Comparison of ENCODE assay signal across 8 cellular contexts in genomic region chr14:73753043-73753886, GRCh38. TPM values are rescaled to one million over a fixed set of nuclear protein-coding genes. Genes with fewer than 3 reads are reported as not detected.
DNase-seq lines count a peak whose midpoint lies in the region; ATAC-seq, FAIRE-seq and TF ChIP-seq lines count a peak whose summit lies in the region.

No MANE protein-coding gene starts in this region.

- H3K27me3 Mint-ChIP-seq in activated CD8-positive, alpha-beta T cell treated with anti-CD3 and anti-CD28 coated beads for 36 hours, result no peaks in the 10 kb centered on the region

- H3K4me3 ChIP-seq in heart left ventricle (peak overlapping the region in 9 of 12 donors; percentile 6 to 46 (median 24)), skeletal muscle tissue (ENCODE audit: low read length in 3 of 3) (peak overlapping the region; percentile 44 to 61 (median 46))

- H3K4me1 Mint-ChIP-seq in activated CD8-positive, alpha-beta T cell treated with anti-CD3 and anti-CD28 coated beads for 36 hours (ENCODE audit: low read depth), result peaks cover 96% of the 10 kb centered on the region

- peaks cover 50% of the 10 kb centered on the region for H3K36me3 Mint-ChIP-seq in activated CD8-positive, alpha-beta T cell treated with anti-CD3 and anti-CD28 coated beads for 36 hours (ENCODE audit: low read depth)

- H3K27me3 ChIP-seq in heart left ventricle, result no peaks in the 10 kb centered on the region
- no peaks in the 10 kb centered on the region for H3K27me3 ChIP-seq in skeletal muscle tissue (ENCODE audit: control insufficient read depth in 3 of 3, insufficient read depth in 3 of 3, low read length in 3 of 3)

- ATAC-seq in activated CD8-positive, alpha-beta T cell treated with anti-CD3 and anti-CD28 coated beads for 36 hours, result peak; percentile 20
- ATAC-seq in heart left ventricle, result peak; percentile 18 to 59 (median 48)
- ATAC-seq in GM19397 (IDR thresholded peaks at IDR 0.05; ENCODE audit: unreplicated experiment), result no peak

- POLR2A ChIA-PET in activated CD8-positive, alpha-beta T cell treated with anti-CD3 and anti-CD28 coated beads for 36 hours (lab: Charles Lee), result interaction anchor here (0.6 to 14.8 kb wide), 7 partner anchors 9 to 44 kb away, joined by 3 to 512 read pairs (median 11); partner anchors contain the start of gene PNMA1

- H3K27ac Mint-ChIP-seq in activated CD8-positive, alpha-beta T cell treated with anti-CD3 and anti-CD28 coated beads for 36 hours, result peak overlapping the region; percentile 97

- H3K4me1 ChIP-seq in heart left ventricle (peaks cover 63 to 100% (median 100%) of the 10 kb centered on the region in 12 donors), skeletal muscle tissue (ENCODE audit: control insufficient read depth in 3 of 3, insufficient read depth in 3 of 3, low read length in 3 of 3) (peaks cover 96 to 99% (median 96%) of the 10 kb centered on the region in 3 donors)

- 25 to 33% (median 29%) methylated on average over 8 to 9 of the region's 9 CpGs for WGBS in heart left ventricle, 4 donors

- peak overlapping the region; percentile 77 to 79 (median 78) for H3K9ac ChIP-seq in skeletal muscle tissue (ENCODE audit: low read depth in 1 of 3, low read length in 3 of 3)

- H3K36me3 ChIP-seq in heart left ventricle (no peaks in the 10 kb centered on the region), skeletal muscle tissue (ENCODE audit: control insufficient read depth in 3 of 3, insufficient read depth in 3 of 3, low read length in 3 of 3) (peaks cover 0 to 3% (median 0%) of the 10 kb centered on the region in 3 donors)

- FAIRE-seq in frontal cortex (lab: Jason Lieb, UNC), result no peak

- no peak for TF ChIP-seq POLR2A in heart left ventricle (IDR thresholded peaks at IDR 0.05)

- CTCF ChIA-PET in activated CD8-positive, alpha-beta T cell treated with anti-CD3 and anti-CD28 coated beads for 36 hours (lab: Charles Lee), result interaction anchor here (1.4 to 13.2 kb wide), 7 partner anchors 10 to 115 kb away, joined by 3 to 143 read pairs (median 23); no protein-coding TSS in a partner anchor

- peak; percentile 74 for DNase-seq in activated effector memory CD4-positive, alpha-beta T cell treated with anti-CD3 and anti-CD28 coated beads, Interleukin-2, amount 50 U/mL, for 16 hours
- no peak for DNase-seq in activated effector memory CD4-positive, alpha-beta T cell treated with Interleukin-2 at 50 U/mL for 16 hours
- peak; percentile 66 for DNase-seq in activated CD8-positive, alpha-beta T cell treated with anti-CD3 and anti-CD28 coated beads for 36 hours
- peak in 3 of 5 donors; percentile 55 to 80 (median 75) for DNase-seq in heart left ventricle
- no peak for DNase-seq in frontal cortex (ENCODE audit: low spot score in 2 of 2)
- no peak for DNase-seq in AG08396 (ENCODE audit: low spot score)

- TF ChIP-seq CTCF in activated CD8-positive, alpha-beta T cell treated with anti-CD3 and anti-CD28 coated beads for 36 hours (IDR thresholded peaks at IDR 0.05), result no peak
- no peak for TF ChIP-seq CTCF in heart left ventricle (IDR thresholded peaks at IDR 0.05)

- no peaks in the 10 kb centered on the region for H3K9me3 Mint-ChIP-seq in activated CD8-positive, alpha-beta T cell treated with anti-CD3 and anti-CD28 coated beads for 36 hours

- intact Hi-C loops in activated CD8-positive, alpha-beta T cell treated with anti-CD3 and anti-CD28 coated beads for 36 hours (cut with micrococcal nuclease), result no loop called here
- intact Hi-C loops in heart left ventricle (cut with DNase I), result loop anchor here in 5 of 10 donors (5.0 kb wide), 1 partner anchor 34 kb away; no protein-coding TSS in a partner anchor

- H3K27ac ChIP-seq in heart left ventricle (peak overlapping the region; percentile 84 to 100 (median 94)), skeletal muscle tissue (ENCODE audit: low read depth, low read length) (peak overlapping the region; percentile 89)

- H3K9me3 ChIP-seq in heart left ventricle (no peaks in the 10 kb centered on the region), skeletal muscle tissue (ENCODE audit: control insufficient read depth in 3 of 3, low read length in 3 of 3) (no peaks in the 10 kb centered on the region)

- H3K4me3 Mint-ChIP-seq in activated CD8-positive, alpha-beta T cell treated with anti-CD3 and anti-CD28 coated beads for 36 hours, result peak overlapping the region; percentile 89

RNA-seq across cellular contexts. Expression of gene PNMA1, which starts 39.1 kb away (rescaled TPM):
- total RNA-seq in activated CD8-positive, alpha-beta T cell treated with anti-CD3 and anti-CD28 coated beads for 36 hours, result 10 to 100 TPM; 22.9 to 24.1 TPM
- 10 to 100 TPM; 14.5 to 32.3 (median 25.9) TPM for total RNA-seq in heart left ventricle
- polyA plus RNA-seq in heart left ventricle, result 10 to 100 TPM in 1 of 2 donors, 1 to 10 TPM in 1; 7.4 to 27.3 TPM
- 15.1 TPM for total RNA-seq in skeletal muscle tissue
- 70.5 TPM for total RNA-seq in frontal cortex

Comparison
In these comparisons a context has a peak if more than half of its experiments do, and no peak if none do; other contexts are left out.
1. DNase-seq: peak in activated effector memory CD4-positive, alpha-beta T cell treated with anti-CD3 and anti-CD28 coated beads, Interleukin-2, amount 50 U/mL, for 16 hours (single experiment), activated CD8-positive, alpha-beta T cell treated with anti-CD3 and anti-CD28 coated beads for 36 hours (single experiment) and heart left ventricle (3 of 5); none in activated effector memory CD4-positive, alpha-beta T cell treated with Interleukin-2 at 50 U/mL for 16 hours (single experiment), frontal cortex (0 of 2) and AG08396 (single experiment).